In the genomic region with DNA sequence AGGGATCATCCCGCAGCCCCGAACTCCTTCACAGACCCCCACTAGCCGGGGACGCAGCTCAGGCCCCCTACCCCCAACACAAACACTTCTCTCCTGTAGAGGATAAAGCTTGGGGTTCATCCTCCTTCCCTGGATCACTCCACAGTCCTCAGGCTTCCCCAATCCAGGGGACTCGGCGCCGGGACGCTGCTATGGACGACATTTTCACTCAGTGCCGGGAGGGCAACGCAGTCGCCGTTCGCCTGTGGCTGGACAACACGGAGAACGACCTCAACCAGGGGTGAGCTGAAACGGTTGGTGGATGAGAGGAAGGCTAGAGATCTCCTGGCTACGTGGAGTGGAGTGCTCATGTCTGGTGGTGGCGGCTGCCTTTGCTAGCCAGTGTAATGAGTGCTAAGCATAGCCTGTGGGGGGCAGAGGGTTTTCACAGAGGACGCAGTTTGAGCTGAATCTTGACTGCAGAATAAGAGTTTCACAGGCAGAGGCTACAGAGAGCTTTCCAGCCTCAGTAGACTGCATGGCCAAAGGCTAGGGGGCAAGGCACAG, we compare ENCODE assay signal across 8 cellular contexts. TPM values are rescaled to one million over a fixed set of nuclear protein-coding genes. Genes with fewer than 3 reads are reported as not detected.
DNase-seq lines count a peak whose midpoint lies in the region; ATAC-seq and TF ChIP-seq lines count a peak whose summit lies in the region.

No MANE protein-coding gene starts in this region.

- H3K4me2 ChIP-seq in DND-41 (ENCODE audit: insufficient read depth, low read length) = peak overlapping the region; percentile 76

- peaks cover 59% of the 10 kb centered on the region for H3K4me1 ChIP-seq in DND-41 (ENCODE audit: insufficient read depth, low read length)
- H3K4me1 ChIP-seq in psoas muscle = peaks cover 53% of the 10 kb centered on the region

- H4K20me1 ChIP-seq in DND-41 (ENCODE audit: insufficient read depth, low read length) = peaks cover 34% of the 10 kb centered on the region

- peaks cover 79% of the 10 kb centered on the region for H3K79me2 ChIP-seq in DND-41 (ENCODE audit: insufficient read depth, low read length)

- TF ChIP-seq CTCF in DND-41 (IDR thresholded peaks at IDR 0.05; ENCODE audit: borderline replicate concordance, extremely low read depth, low read length, poor library complexity, severe bottlenecking) = peak; percentile 53
- TF ChIP-seq CTCF in GM20000 (IDR thresholded peaks at IDR 0.05; ENCODE audit: extremely low read depth, missing control alignments) = peak; percentile 21
- peak; percentile 6 for TF ChIP-seq CTCF in psoas muscle (IDR thresholded peaks at IDR 0.05)

- H3K36me3 ChIP-seq in DND-41 (ENCODE audit: insufficient read depth, low read length) = peaks cover 49% of the 10 kb centered on the region
- H3K36me3 ChIP-seq in psoas muscle (ENCODE audit: insufficient read depth in 1 of 2, low read depth in 1 of 2) = peaks cover 7 to 47% of the 10 kb centered on the region in 2 donors

- H3K4me3 ChIP-seq in DND-41 (ENCODE audit: low read depth in 1 of 2, low read length in 2 of 2) (peak overlapping the region; percentile 57 to 77), psoas muscle (peak overlapping the region; percentile 75)

- ATAC-seq in DND-41 (ENCODE audit: insufficient read depth, low read depth) (peak; percentile 64), left ventricle myocardium superior (peak; percentile 67), psoas muscle (peak; percentile 20 to 54 (median 44))

- H3K9me3 ChIP-seq in DND-41 (ENCODE audit: insufficient read depth, low read length, severe bottlenecking) = no peaks in the 10 kb centered on the region
- no peaks in the 10 kb centered on the region for H3K9me3 ChIP-seq in psoas muscle

- H3K27ac ChIP-seq in DND-41 (ENCODE audit: low read length) (peak overlapping the region; percentile 69), psoas muscle (peak overlapping the region; percentile 100)

- peak overlapping the region; percentile 73 for H3K9ac ChIP-seq in DND-41 (ENCODE audit: low read depth, low read length)

- 0% methylated on average over 20 of the region's 20 CpGs for WGBS in psoas muscle, 3 donors

- no peaks in the 10 kb centered on the region for H3K27me3 ChIP-seq in DND-41 (ENCODE audit: insufficient read depth, low read length, poor library complexity)
- H3K27me3 ChIP-seq in psoas muscle (ENCODE audit: insufficient read depth in 3 of 3, low read length in 2 of 3) = no peaks in the 10 kb centered on the region

- intact Hi-C loops in left ventricle myocardium superior (cut with micrococcal nuclease) (no loop called here), psoas muscle (cut with DNase I) (loop anchor here in 1 of 2 donors (5.0 to 10.0 kb wide), 2 partner anchors 72 to 209 kb away; partner anchors contain the start of gene SMPD1)

- DNase-seq in DND-41 (peak; percentile 52), GM20000 (ENCODE audit: low spot score) (peak; percentile 83), HK-2 (ENCODE audit: unreplicated experiment) (peak; percentile 47), SKM-1 treated with dmso at 0.1 percent for 144 hours (lab: John Stamatoyannopoulos, UW; ENCODE audit: unreplicated experiment) (peak; percentile 40), amniotic stem cell (lab: John Stamatoyannopoulos, UW) (peak; percentile 21), left ventricle myocardium superior (peak; percentile 57), psoas muscle (peak in 1 of 2 donors; percentile 65), 8988T (no peak)

- peak overlapping the region; percentile 83 for H2AFZ ChIP-seq in DND-41 (ENCODE audit: low read depth, low read length)

RNA-seq across cellular contexts. Expression of gene ILK, which starts 0.6 kb away (rescaled TPM):
- total RNA-seq in left ventricle myocardium superior (210 TPM), psoas muscle (10 to 100 TPM; 68.3 to 96.6 (median 84.3) TPM)
- 100 to 1,000 TPM in 2 of 3 donors, 10 to 100 TPM in 1; 75.8 to 173 (median 104) TPM for polyA plus RNA-seq in psoas muscle

RNA-seq across cellular contexts. Expression of gene RRP8, which starts 0.7 kb away (rescaled TPM):
- total RNA-seq in left ventricle myocardium superior (22.1 TPM), psoas muscle (10 to 100 TPM; 11.6 to 18.6 (median 15.5) TPM)
- 10 to 100 TPM; 18.4 to 34.0 (median 26.1) TPM for polyA plus RNA-seq in psoas muscle

RNA-seq across cellular contexts. Expression of gene TAF10, which starts 7.9 kb away (rescaled TPM):
- total RNA-seq in left ventricle myocardium superior (89.4 TPM), psoas muscle (100 to 1,000 TPM in 2 of 4 donors, 10 to 100 TPM in 2; 70.4 to 119 (median 99.5) TPM)
- polyA plus RNA-seq in psoas muscle = 10 to 100 TPM; 67.0 to 80.3 (median 67.1) TPM

RNA-seq across cellular contexts. Expression of gene TPP1, which starts 15.1 kb away (rescaled TPM):
- total RNA-seq in left ventricle myocardium superior (77.7 TPM), psoas muscle (10 to 100 TPM; 28.0 to 50.2 (median 35.8) TPM)
- polyA plus RNA-seq in psoas muscle = 10 to 100 TPM; 11.8 to 30.0 (median 21.6) TPM

RNA-seq across cellular contexts. Expression of gene DCHS1, which starts 51.5 kb away (rescaled TPM):
- total RNA-seq in left ventricle myocardium superior = 8.8 TPM
- total RNA-seq in psoas muscle = 1 to 10 TPM; 3.2 to 7.2 (median 5.4) TPM
- 1 to 10 TPM in 2 of 3 donors, under 1 TPM in 1; 0.98 to 1.7 (median 1.1) TPM for polyA plus RNA-seq in psoas muscle
